ENCODE assay signal across 9 cellular contexts in the genomic region with DNA sequence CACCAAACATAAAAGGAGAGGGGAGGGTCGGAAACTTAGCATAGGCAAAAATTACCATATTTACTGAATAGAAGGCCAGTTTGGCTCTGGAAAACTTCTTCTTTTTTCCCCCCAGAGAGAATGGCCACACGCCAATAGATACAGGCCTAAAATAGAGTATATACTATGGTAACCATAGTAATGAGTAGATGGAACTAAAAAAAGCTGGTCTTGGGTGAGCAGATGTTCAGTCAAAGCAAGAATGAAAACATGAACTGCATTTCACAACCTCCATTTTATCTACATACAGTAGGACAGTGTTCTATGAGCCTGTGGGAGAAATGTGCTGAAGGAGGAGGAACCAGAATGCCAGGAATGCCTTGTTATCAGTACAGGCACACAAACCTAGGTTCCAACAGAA.
A peak's percentile ranks its signal among the peaks of the same experiment; 100 is the strongest.
DNase-seq lines count a peak whose midpoint lies in the region; ATAC-seq and TF ChIP-seq lines count a peak whose summit lies in the region.
"Had no signal": no experiment of that assay in that cellular context is flagged by ENCODE, and none has a peak within 500 bp of the region (broad histone marks: within the 10 kb centered on the region; RNA-seq: fewer than 3 reads in every experiment).

No MANE protein-coding gene starts in this region.

- H3K9me3 ChIP-seq in left ventricle myocardium inferior (replicated peaks) (no peaks in the 10 kb centered on the region), tibial artery (no peaks in the 10 kb centered on the region)

- TF ChIP-seq CTCF in GM10248 (IDR thresholded peaks at IDR 0.05; ENCODE audit: control extremely low read depth, extremely low read depth, low read depth, missing control alignments), result no peak
- TF ChIP-seq CTCF in fibroblast of pulmonary artery (IDR thresholded peaks at IDR 0.05; ENCODE audit: low read length, missing control alignments), result no peak
- no peak for TF ChIP-seq CTCF in left ventricle myocardium inferior (IDR thresholded peaks at IDR 0.05; ENCODE audit: borderline replicate concordance)
- no peak for TF ChIP-seq CTCF in tibial artery (IDR thresholded peaks at IDR 0.05)

- H3K36me3 ChIP-seq in left ventricle myocardium inferior, result no peaks in the 10 kb centered on the region
- no peaks in the 10 kb centered on the region for H3K36me3 ChIP-seq in tibial artery

- H3K4me1 ChIP-seq in left ventricle myocardium inferior (no peaks in the 10 kb centered on the region), tibial artery (no peaks in the 10 kb centered on the region)

- POLR2A ChIA-PET in GM10248 (lab: Yijun Ruan, JAX), result no interaction called here

- intact Hi-C loops in left ventricle myocardium inferior (cut with micrococcal nuclease), result no loop called here
- intact Hi-C loops in tibial artery (cut with DNase I; ENCODE audit: low total_unique reads), result no loop called here

- peak; percentile 24 for DNase-seq in GM10248 (ENCODE audit: extremely low spot score)
- peak; percentile 99 for DNase-seq in MV-4-11 (lab: John Stamatoyannopoulos, UW)
- DNase-seq in fibroblast of pulmonary artery (ENCODE audit: low read depth), result peak; percentile 94
- no peak for DNase-seq in glomerular visceral epithelial cell (ENCODE audit: extremely low spot score)
- no peak for DNase-seq in cerebellar nuclear complex (lab: John Stamatoyannopoulos, UW)
- no peak for DNase-seq in left ventricle myocardium inferior
- no peak for DNase-seq in tibial artery
- DNase-seq: activated CD4-positive, alpha-beta memory T cell treated with anti-CD3 and anti-CD28 coated beads, Interleukin-2, amount 10 ng/mL, durations not matched to agents 7 days and 5 days had no signal

- peak; percentile 88 for ATAC-seq in HG02623 (IDR thresholded peaks at IDR 0.05; ENCODE audit: unreplicated experiment)

- H3K27me3 ChIP-seq in left ventricle myocardium inferior (ENCODE audit: low read depth) (no peaks in the 10 kb centered on the region), tibial artery (no peaks in the 10 kb centered on the region)

- no peak overlapping the region for H3K4me3 ChIP-seq in fibroblast of pulmonary artery (replicated peaks; ENCODE audit: low read depth, low read length)
- no peak overlapping the region for H3K4me3 ChIP-seq in left ventricle myocardium inferior
- H3K4me3 ChIP-seq in tibial artery, result no peak overlapping the region

- CTCF ChIA-PET in GM10248 (lab: Yijun Ruan, JAX), result interaction anchor here (1.1 kb wide), 1 partner anchor 9 kb away, joined by 3 read pairs; no protein-coding TSS in a partner anchor

- no peak overlapping the region for H3K27ac ChIP-seq in left ventricle myocardium inferior (replicated peaks)
- no peak overlapping the region for H3K27ac ChIP-seq in tibial artery

Comparison
In these comparisons a context has a peak if more than half of its experiments do, and no peak if none do; other contexts are left out.
1. DNase-seq: peak in GM10248 (single experiment), MV-4-11 (single experiment) and fibroblast of pulmonary artery (single experiment); none in glomerular visceral epithelial cell (single experiment), cerebellar nuclear complex (0 of 2), left ventricle myocardium inferior (single experiment) and tibial artery (0 of 2).